In genomic region chr22:27420817-27421361, GRCh38 we compare ENCODE assay signal across 11 cellular contexts.
A peak's percentile ranks its signal among the peaks of the same experiment; 100 is the strongest.
DNase-seq lines count a peak whose midpoint lies in the region; ATAC-seq and TF ChIP-seq lines count a peak whose summit lies in the region.
"Had no signal": no experiment of that assay in that cellular context is flagged by ENCODE, and none has a peak within 500 bp of the region (broad histone marks: within the 10 kb centered on the region; RNA-seq: fewer than 3 reads in every experiment).

No MANE protein-coding gene starts in this region.

- H3K4me1 ChIP-seq in esophagus (ENCODE audit: control insufficient read depth in 2 of 2, insufficient read depth in 2 of 2, low read length in 1 of 2) (peaks cover 0 to 2% of the 10 kb centered on the region in 2 donors), uterus (no peaks in the 10 kb centered on the region)

- H3K27me3 ChIP-seq in esophagus (ENCODE audit: control insufficient read depth in 1 of 2, insufficient read depth in 2 of 2, low read length in 2 of 2) (no peaks in the 10 kb centered on the region), uterus (no peaks in the 10 kb centered on the region)

- H3K27ac ChIP-seq in esophagus (ENCODE audit: low read depth in 2 of 2, low read length in 1 of 2) (peak overlapping the region; percentile 38 to 57), uterus (peak overlapping the region in 1 of 2 donors; percentile 46)

- TF ChIP-seq CTCF in mesothelial cell of epicardium (IDR thresholded peaks at IDR 0.05; ENCODE audit: unreplicated experiment) (no peak), uterus (IDR thresholded peaks at IDR 0.05) (no peak)

- H3K27ac Mint-ChIP-seq in mesothelial cell of epicardium: peak overlapping the region; percentile 68
- H3K27ac Mint-ChIP-seq in activated naive CD8-positive, alpha-beta T cell treated with anti-CD3 and anti-CD28 coated beads, Interleukin-2, amount 50 U/mL, for 24 hours: no peak overlapping the region
- H3K27ac Mint-ChIP-seq: activated CD8-positive, alpha-beta T cell treated with anti-CD3 and anti-CD28 coated beads for 36 hours; B cell had no signal

- ATAC-seq in activated naive CD8-positive, alpha-beta T cell treated with anti-CD3 and anti-CD28 coated beads, Interleukin-2, amount 50 U/mL, for 24 hours: no peak
- ATAC-seq: activated CD8-positive, alpha-beta T cell treated with anti-CD3 and anti-CD28 coated beads for 36 hours had no signal

- H3K9me3 ChIP-seq in esophagus (ENCODE audit: control insufficient read depth in 2 of 2, insufficient read depth in 1 of 2, low read depth in 1 of 2, low read length in 1 of 2) (no peaks in the 10 kb centered on the region), uterus (no peaks in the 10 kb centered on the region)

- DNase-seq in NCI-H1105 treated with DMSO at 0.1 percent for 48 hours (lab: John Stamatoyannopoulos, UW) (peak; percentile 6), NCI-H1105 (lab: John Stamatoyannopoulos, UW) (no peak), mesothelial cell of epicardium (ENCODE audit: low spot score in 2 of 2, unreplicated experiment in 2 of 2) (no peak), uterus (peak; percentile 69 to 77), foreskin melanocyte (no peak)
- DNase-seq in activated naive CD8-positive, alpha-beta T cell treated with anti-CD3 and anti-CD28 coated beads, Interleukin-2, amount 50 U/mL, for 24 hours: no peak
- DNase-seq in stimulated activated naive CD4-positive, alpha-beta T cell (lab: John Stamatoyannopoulos, UW): no peak
- DNase-seq: activated CD8-positive, alpha-beta T cell treated with anti-CD3 and anti-CD28 coated beads for 36 hours; NCI-H1048 had no signal

- intact Hi-C loops in uterus (cut with DNase I; ENCODE audit: low total_unique reads): no loop called here

- H3K9me3 Mint-ChIP-seq in mesothelial cell of epicardium: peaks cover 13% of the 10 kb centered on the region
- H3K9me3 Mint-ChIP-seq in activated naive CD8-positive, alpha-beta T cell treated with anti-CD3 and anti-CD28 coated beads, Interleukin-2, amount 50 U/mL, for 24 hours: no peaks in the 10 kb centered on the region
- H3K9me3 Mint-ChIP-seq: activated CD8-positive, alpha-beta T cell treated with anti-CD3 and anti-CD28 coated beads for 36 hours had no signal

- WGBS in esophagus, 2 donors: 7 to 16% methylated on average over 26 to 27 of the region's 27 CpGs

- no peak for TF ChIP-seq POLR2A in uterus (IDR thresholded peaks at IDR 0.05)

- H3K4me3 ChIP-seq in esophagus (ENCODE audit: low read depth in 1 of 2, low read length in 2 of 2): no peak overlapping the region
- no peak overlapping the region for H3K4me3 ChIP-seq in uterus

- no peak overlapping the region for H3K4me3 Mint-ChIP-seq in mesothelial cell of epicardium
- H3K4me3 Mint-ChIP-seq in activated naive CD8-positive, alpha-beta T cell treated with anti-CD3 and anti-CD28 coated beads, Interleukin-2, amount 50 U/mL, for 24 hours: no peak overlapping the region
- H3K4me3 Mint-ChIP-seq: activated CD8-positive, alpha-beta T cell treated with anti-CD3 and anti-CD28 coated beads for 36 hours; B cell had no signal

- H3K27me3 Mint-ChIP-seq in mesothelial cell of epicardium (ENCODE audit: low read depth): no peaks in the 10 kb centered on the region
- peaks cover 32% of the 10 kb centered on the region for H3K27me3 Mint-ChIP-seq in activated naive CD8-positive, alpha-beta T cell treated with anti-CD3 and anti-CD28 coated beads, Interleukin-2, amount 50 U/mL, for 24 hours

- peaks cover 28% of the 10 kb centered on the region for H3K4me1 Mint-ChIP-seq in mesothelial cell of epicardium
- no peaks in the 10 kb centered on the region for H3K4me1 Mint-ChIP-seq in activated naive CD8-positive, alpha-beta T cell treated with anti-CD3 and anti-CD28 coated beads, Interleukin-2, amount 50 U/mL, for 24 hours
- H3K4me1 Mint-ChIP-seq: B cell had no signal

- no peaks in the 10 kb centered on the region for H3K36me3 Mint-ChIP-seq in mesothelial cell of epicardium
- no peaks in the 10 kb centered on the region for H3K36me3 Mint-ChIP-seq in activated naive CD8-positive, alpha-beta T cell treated with anti-CD3 and anti-CD28 coated beads, Interleukin-2, amount 50 U/mL, for 24 hours (ENCODE audit: low read depth)

- H3K36me3 ChIP-seq in esophagus (ENCODE audit: control insufficient read depth in 2 of 2, insufficient read depth in 2 of 2, low read length in 1 of 2) (no peaks in the 10 kb centered on the region), uterus (no peaks in the 10 kb centered on the region)

Comparison
In these comparisons a context has a peak if more than half of its experiments do, and no peak if none do; other contexts are left out.
1. DNase-seq: peak in NCI-H1105 treated with DMSO at 0.1 percent for 48 hours (single experiment) and uterus (2 of 2); none in NCI-H1105 (single experiment), mesothelial cell of epicardium (0 of 2), activated naive CD8-positive, alpha-beta T cell treated with anti-CD3 and anti-CD28 coated beads, Interleukin-2, amount 50 U/mL, for 24 hours (single experiment), stimulated activated naive CD4-positive, alpha-beta T cell (0 of 6) and foreskin melanocyte (single experiment).